In the genomic region with DNA sequence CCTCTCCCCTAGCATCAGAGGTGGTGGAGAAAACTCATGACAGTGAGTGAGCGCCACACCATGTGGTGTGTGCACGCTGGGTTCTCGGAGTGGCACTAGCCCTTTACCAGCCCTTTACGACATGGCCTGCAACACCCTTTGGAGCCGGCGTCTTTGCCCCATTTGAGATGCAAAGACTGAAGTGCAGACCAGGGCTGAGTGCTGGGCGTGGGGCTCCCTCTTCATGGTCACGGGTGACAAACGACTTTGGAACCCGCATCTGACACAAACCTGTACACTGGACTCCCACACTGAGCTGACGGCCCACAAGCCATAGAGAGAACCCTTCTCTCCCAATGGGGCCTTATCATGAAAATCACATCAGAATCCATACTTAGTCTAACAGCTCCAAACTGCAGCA, we compare ENCODE assay signal across 29 cellular contexts.
"Had no signal": no experiment of that assay in that cellular context is flagged by ENCODE, and none has a peak within 500 bp of the region (broad histone marks: within the 10 kb centered on the region; RNA-seq: fewer than 3 reads in every experiment).

No MANE protein-coding gene starts in this region.

- DNase-seq: naive thymus-derived CD4-positive, alpha-beta T cell; natural killer cell; occipital lobe; ovary; posterior cingulate gyrus; psoas muscle; right cardiac atrium; right lobe of liver; spleen; stimulated activated CD4-positive, alpha-beta T cell treated with anti-CD3 and anti-CD28 coated beads, Interleukin-12 subunit alpha, Interleukin-12 subunit beta, amount 100 ng/mL, for 4 hours; stimulated activated CD4-positive, alpha-beta T cell treated with anti-CD3 and anti-CD28 coated beads, Interleukin-1b, Interleukin-23, amount 100 ng/mL, for 48 hours; stimulated activated CD4-positive, alpha-beta T cell treated with anti-CD3 and anti-CD28 coated beads, Interleukin-4, amount 100 ng/mL, for 1 hour; stimulated activated CD4-positive, alpha-beta T cell treated with anti-CD3 and anti-CD28 coated beads, Interleukin-4, amount 100 ng/mL, for 4 hours; stimulated activated CD8-positive, alpha-beta memory T cell treated with anti-CD3 and anti-CD28 coated beads, Interleukin-4, amount 100 ng/mL, for 48 hours; stimulated activated naive B cell treated with anti-CD40 and anti-IgM and Interleukin-4, amounts not matched to agents 10 μg/mL and 1 μg/mL and 100 μg/mL, for 72 hours; stimulated activated naive CD4-positive, alpha-beta T cell treated with Interleukin-2 at 50 U/mL for 16 hours; stomach; thyroid gland; trophoblast cell; upper lobe of left lung; uterus had no signal

- H3K27ac Mint-ChIP-seq: naive thymus-derived CD4-positive, alpha-beta T cell; natural killer cell; nephron; progenitor cell of endocrine pancreas; stimulated activated naive B cell treated with anti-CD40 and anti-IgM and Interleukin-4, amounts not matched to agents 10 μg/mL and 1 μg/mL and 100 μg/mL, for 72 hours; stimulated activated naive CD8-positive, alpha-beta T cell treated with anti-CD3 and anti-CD28 coated beads, Interleukin-15, Interleukin-2, amounts not matched to agents 100 ng/mL and 50 ng/mL, for 24 hours had no signal

- H3K79me2 ChIP-seq: parathyroid adenoma had no signal

- H3K4me1 ChIP-seq: parathyroid adenoma, thyroid gland, uterus had no signal

- H3K4me1 Mint-ChIP-seq: stimulated activated naive B cell treated with anti-CD40 and anti-IgM and Interleukin-4, amounts not matched to agents 10 μg/mL and 1 μg/mL and 100 μg/mL, for 72 hours had no signal

- H3K27me3 ChIP-seq: ovary, right lobe of liver, stomach, thyroid gland, tibial nerve, upper lobe of left lung, uterus had no signal

- H3K4me2 ChIP-seq: smooth muscle cell had no signal

- H2AFZ ChIP-seq: parathyroid adenoma had no signal

- H3K4me3 ChIP-seq: ovary, psoas muscle, right lobe of liver, skin epidermis, smooth muscle cell, spleen, stomach, thoracic aorta, thyroid gland, tibial nerve, upper lobe of left lung, uterus had no signal

- H3K9ac ChIP-seq: parathyroid adenoma had no signal

- H3K36me3 ChIP-seq: ovary, right lobe of liver, spleen, stomach, thoracic aorta, thyroid gland, tibial nerve, upper lobe of left lung, uterus had no signal

- ATAC-seq: naive thymus-derived CD4-positive, alpha-beta T cell; natural killer cell; psoas muscle; right cardiac atrium; right lobe of liver; stimulated activated naive B cell treated with anti-CD40 and anti-IgM and Interleukin-4, amounts not matched to agents 10 μg/mL and 1 μg/mL and 100 μg/mL, for 72 hours had no signal

- H3K9me3 ChIP-seq: ovary, psoas muscle, right lobe of liver, spleen, stomach, thoracic aorta, thyroid gland, upper lobe of left lung, uterus had no signal

- H3K36me3 Mint-ChIP-seq: naive thymus-derived CD4-positive, alpha-beta T cell; natural killer cell; stimulated activated naive B cell treated with anti-CD40 and anti-IgM and Interleukin-4, amounts not matched to agents 10 μg/mL and 1 μg/mL and 100 μg/mL, for 72 hours had no signal

- H3K9me3 Mint-ChIP-seq: naive thymus-derived CD4-positive, alpha-beta T cell; natural killer cell; nephron; stimulated activated naive B cell treated with anti-CD40 and anti-IgM and Interleukin-4, amounts not matched to agents 10 μg/mL and 1 μg/mL and 100 μg/mL, for 72 hours; stimulated activated naive CD8-positive, alpha-beta T cell treated with anti-CD3 and anti-CD28 coated beads, Interleukin-15, Interleukin-2, amounts not matched to agents 100 ng/mL and 50 ng/mL, for 24 hours had no signal

- H3K4me3 Mint-ChIP-seq: naive thymus-derived CD4-positive, alpha-beta T cell; natural killer cell; nephron; stimulated activated naive B cell treated with anti-CD40 and anti-IgM and Interleukin-4, amounts not matched to agents 10 μg/mL and 1 μg/mL and 100 μg/mL, for 72 hours; stimulated activated naive CD8-positive, alpha-beta T cell treated with anti-CD3 and anti-CD28 coated beads, Interleukin-15, Interleukin-2, amounts not matched to agents 100 ng/mL and 50 ng/mL, for 24 hours had no signal

- H3K27ac ChIP-seq: ovary, parathyroid adenoma, psoas muscle, right lobe of liver, skin epidermis, spleen, stomach, thoracic aorta, thyroid gland, tibial nerve, upper lobe of left lung, uterus had no signal
